ENCODE assay signal across 8 cellular contexts in genomic region chr17:49694847-49695697, GRCh38. TPM values are rescaled to one million over a fixed set of nuclear protein-coding genes. Genes with fewer than 3 reads are reported as not detected.
DNase-seq lines count a peak whose midpoint lies in the region; ATAC-seq, FAIRE-seq and TF ChIP-seq lines count a peak whose summit lies in the region.

No MANE protein-coding gene starts in this region.

- H3K4me1 ChIP-seq in mammary epithelial cell (ENCODE audit: insufficient read depth, low read length), result no peaks in the 10 kb centered on the region
- H3K4me1 ChIP-seq in HepG2 (ENCODE audit: insufficient read depth, low read length), result peaks cover 29% of the 10 kb centered on the region

- H3K27me3 ChIP-seq in WERI-Rb-1 (ENCODE audit: insufficient read depth, low read depth, severe bottlenecking) (no peaks in the 10 kb centered on the region), mammary epithelial cell (ENCODE audit: insufficient read depth, low read length) (no peaks in the 10 kb centered on the region), HepG2 (ENCODE audit: control insufficient read depth in 1 of 2, insufficient read depth in 2 of 2, low read length in 2 of 2) (peaks cover 0 to 17% of the 10 kb centered on the region in 2 experiments; a peak in 2 of 5 replicates)

- intact Hi-C loops in mammary epithelial cell (cut with micrococcal nuclease), result loop anchor here (1.0 to 5.0 kb wide), 5 partner anchors 49 to 303 kb away; partner anchors contain the start of gene NXPH3
- intact Hi-C loops in HepG2 (cut with micrococcal nuclease; ENCODE audit: unreplicated experiment), result loop anchor here (1.0 kb wide), 1 partner anchor 127 kb away; no protein-coding TSS in a partner anchor

- H2AFZ ChIP-seq in mammary epithelial cell (ENCODE audit: low read depth, low read length) (peak overlapping the region; percentile 5), HepG2 (ENCODE audit: low read length) (peak overlapping the region; percentile 68)

- in situ Hi-C loops in G401 (cut with HindIII; ENCODE audit: low sequenced_read_pairs) (no loop called here), mammary epithelial cell (cut with MboI; ENCODE audit: low sequenced_read_pairs in 2 of 2) (loop anchor here (5.0 to 10.0 kb wide), 3 partner anchors 123 to 260 kb away; no protein-coding TSS in a partner anchor), HepG2 (cut with HindIII; ENCODE audit: extremely low pct_ligation_motif_present, low pct_unique_long_range_greater_than_20kb) (no loop called here)

- no peaks in the 10 kb centered on the region for H3K9me3 ChIP-seq in WERI-Rb-1 (ENCODE audit: severe bottlenecking)
- H3K9me3 ChIP-seq in mammary epithelial cell (replicated peaks; ENCODE audit: insufficient read depth, low read length), result no peaks in the 10 kb centered on the region
- H3K9me3 ChIP-seq in HepG2 (ENCODE audit: low read length), result no peaks in the 10 kb centered on the region

- FAIRE-seq in HepG2 (lab: Jason Lieb, UNC), result peak; percentile 73

- no TSS peak for BruUV-seq in mammary epithelial cell (replicated peaks; lab: Mats Ljungman, UMichigan)
- no TSS peak for BruUV-seq in HepG2 (replicated peaks; lab: Mats Ljungman, UMichigan)

- DNase-seq in G401 (ENCODE audit: low spot score) (peak; percentile 83), MV-4-11 (lab: John Stamatoyannopoulos, UW) (peak; percentile 52), WERI-Rb-1 (peak; percentile 68), mammary epithelial cell (no peak), HepG2 (ENCODE audit: low spot score) (peak; percentile 30)
- peak; percentile 32 to 68 (median 50) for DNase-seq in stimulated activated CD4-positive, alpha-beta T cell treated with anti-CD3 and anti-CD28 coated beads, TNF-alpha, amount 100 ng/mL, for 1 hour (ENCODE audit: low read depth in 3 of 3, low spot score in 1 of 3)

- H3K79me2 ChIP-seq in mammary epithelial cell (ENCODE audit: insufficient read depth, low read length) (no peaks in the 10 kb centered on the region), HepG2 (ENCODE audit: insufficient read depth, low read length) (no peaks in the 10 kb centered on the region)

- peaks cover 7% of the 10 kb centered on the region for H3K36me3 ChIP-seq in WERI-Rb-1
- H3K36me3 ChIP-seq in mammary epithelial cell (ENCODE audit: insufficient read depth, low read length), result no peaks in the 10 kb centered on the region
- 0 out of 5 replicates have a peak, but pooled peaks cover 0 to under 1% of the 10 kb centered on the region in 2 experiments for H3K36me3 ChIP-seq in HepG2 (replicated peaks in 1 of 2; ENCODE audit: control insufficient read depth in 1 of 2, insufficient read depth in 2 of 2, low read length in 2 of 2)

- POLR2A ChIA-PET in HepG2 (lab: Yijun Ruan, JAX), result interaction anchor here (1.2 to 2.1 kb wide), 2 partner anchors 13 to 125 kb away, joined by 3 to 9 read pairs; partner anchors contain the start of gene SLC35B1

- TF ChIP-seq RAD21 in HepG2 (CRISPR knock-in tag; IDR thresholded peaks at IDR 0.05), result peak; percentile 93

- 22% methylated on average over 16 of the region's 16 CpGs for WGBS in mammary epithelial cell (ENCODE audit: low coverage, missing lambda C conversion rate)
- WGBS in HepG2 (ENCODE audit: low lambda C conversion rate), result 2% methylated on average over 16 of the region's 16 CpGs

- H3K4me2 ChIP-seq in mammary epithelial cell (ENCODE audit: insufficient read depth, low read depth, low read length) (no peak overlapping the region), HepG2 (ENCODE audit: low read depth, low read length) (peak overlapping the region; percentile 76)

- H3K4me3 ChIP-seq in WERI-Rb-1 (ENCODE audit: low read depth, low read length), result no peak overlapping the region
- H3K4me3 ChIP-seq in mammary epithelial cell (replicated peaks in 1 of 3; ENCODE audit: insufficient read depth in 1 of 3, low read depth in 2 of 3, low read length in 3 of 3), result no peak overlapping the region
- H3K4me3 ChIP-seq in HepG2 (replicated peaks in 1 of 3; ENCODE audit: insufficient read depth in 1 of 3, low read depth in 2 of 3, low read length in 3 of 3), result peak overlapping the region in 2 of 3 experiments; percentile 13 to 59; a peak in 3 of 6 replicates

- no peak for TF ChIP-seq EP300 in HepG2 (IDR thresholded peaks at IDR 0.05; ENCODE audit: low read depth in 2 of 2, low read length in 2 of 2)
- TF ChIP-seq EP300 in HepG2 (CRISPR knock-in tag; IDR thresholded peaks at IDR 0.05; ENCODE audit: borderline replicate concordance), result no peak

- TF ChIP-seq CTCF in WERI-Rb-1 (IDR thresholded peaks at IDR 0.05; ENCODE audit: low read depth, low read length), result peak; percentile 68
- TF ChIP-seq CTCF in mammary epithelial cell (conservative IDR thresholded peaks at IDR 0.05 in 1 of 2, IDR thresholded peaks at IDR 0.05 in 1 of 2; ENCODE audit: extremely low read depth in 1 of 2, insufficient read depth in 1 of 2, low read depth in 1 of 2, low read length in 2 of 2), result peak; percentile 85 to 92
- TF ChIP-seq CTCF in HepG2 (CRISPR knock-in tag; IDR thresholded peaks at IDR 0.05), result peak; percentile 86

- peak; percentile 39 for ATAC-seq in HepG2
- no peak for ATAC-seq in GM18909 (IDR thresholded peaks at IDR 0.05; ENCODE audit: poor library complexity, unreplicated experiment)
- no peak for ATAC-seq in HG02678 (IDR thresholded peaks at IDR 0.05; ENCODE audit: unreplicated experiment)

- TF ChIP-seq POLR2A in HepG2 (IDR thresholded peaks at IDR 0.05; ENCODE audit: insufficient read depth in 1 of 2, low read depth in 2 of 2, low read length in 2 of 2), result no peak

- H3K9ac ChIP-seq in mammary epithelial cell (ENCODE audit: insufficient read depth, low read length) (no peak overlapping the region), HepG2 (ENCODE audit: insufficient read depth, low read depth, low read length) (no peak overlapping the region)

- CTCF ChIA-PET in mammary epithelial cell (lab: Charles Lee; ENCODE audit: low non-redundant PET), result interaction anchor here (0.6 kb wide), 1 partner anchor 119 kb away, joined by 7 read pairs; no protein-coding TSS in a partner anchor
- CTCF ChIA-PET in HepG2 (lab: Yijun Ruan, JAX; ENCODE audit: low intra/inter-chr PET ratio, low total read pairs), result interaction anchor here (1.1 to 6.6 kb wide), 10 partner anchors 9 to 139 kb away, joined by 3 to 210 read pairs (median 4); partner anchors contain the start of gene NXPH3

- H3K27ac ChIP-seq in WERI-Rb-1, result no peak overlapping the region
- no peak overlapping the region for H3K27ac ChIP-seq in mammary epithelial cell (ENCODE audit: insufficient read depth, low read depth, low read length)
- no peak overlapping the region for H3K27ac ChIP-seq in HepG2 (ENCODE audit: extremely low read length, insufficient read depth, low read length)

- dilution Hi-C loops in mammary epithelial cell (cut with HindIII; ENCODE audit: low sequenced_read_pairs), result loop anchor here (5.0 kb wide), 1 partner anchor 98 kb away; no protein-coding TSS in a partner anchor

- H4K20me1 ChIP-seq in mammary epithelial cell (ENCODE audit: insufficient read depth, low read length) (no peaks in the 10 kb centered on the region), HepG2 (ENCODE audit: insufficient read depth, low read length) (no peaks in the 10 kb centered on the region)

RNA-seq across cellular contexts. Expression of gene SLC35B1, which starts 12.7 kb away (rescaled TPM):
- 65.5 and 66.2 TPM in 2 replicates for total RNA-seq in G401 (2014; rRNA removed; shearing (Covaris generic))
- total RNA-seq in mammary epithelial cell (10 to 100 TPM; 35.5 to 55.9 TPM), HepG2 (2016; rRNA removed; fragmentation: Illumina TruSeq; extraction: Trizol) (67.0 and 113 TPM in 2 replicates)
- polyA plus RNA-seq in mammary epithelial cell (59.2 TPM), HepG2 (2011; rRNA removed) (83.6 and 99.6 TPM in 2 replicates)
- polyA minus RNA-seq in mammary epithelial cell, result 141 TPM
- total RNA-seq in HepG2 (2016; cell fraction: cytosol; rRNA removed; fragmentation: Illumina TruSeq; extraction: Trizol; ENCODE audit: low read depth), result 128 and 146 TPM in 2 replicates
- 68.0 and 117 TPM in 2 replicates for total RNA-seq in HepG2 (2016; cell fraction: insoluble cytoplasmic fraction; rRNA removed; fragmentation: Illumina TruSeq; extraction: Trizol)
- 115 and 123 TPM in 2 replicates for total RNA-seq in HepG2 (2016; cell fraction: membrane; rRNA removed; fragmentation: Illumina TruSeq; extraction: Trizol)
- total RNA-seq in HepG2 (2016; cell fraction: nucleus; rRNA removed; fragmentation: Illumina TruSeq; extraction: Trizol), result 105 and 117 TPM in 2 replicates
- polyA plus RNA-seq in HepG2 (2011; cell fraction: cytosol; rRNA removed), result 70.6 and 97.9 TPM in 2 replicates
- 79.1 and 84.2 TPM in 2 replicates for polyA plus RNA-seq in HepG2 (2011; cell fraction: nucleus; rRNA removed)
- 60.8 and 61.5 TPM in 2 replicates for polyA plus RNA-seq in HepG2 (2012)
- 123 and 149 TPM in 2 replicates for polyA plus RNA-seq in HepG2 (2016; cell fraction: cytosol; fragmentation: Illumina TruSeq; extraction: Trizol; ENCODE audit: low read depth)
- 70.3 and 81.2 TPM in 2 replicates for polyA plus RNA-seq in HepG2 (2016; cell fraction: insoluble cytoplasmic fraction; fragmentation: Illumina TruSeq; extraction: Trizol; ENCODE audit: low read depth)
- polyA plus RNA-seq in HepG2 (2016; cell fraction: membrane; fragmentation: Illumina TruSeq; extraction: Trizol; ENCODE audit: low read depth), result 114 and 119 TPM in 2 replicates
- polyA plus RNA-seq in HepG2 (2016; cell fraction: nucleus; fragmentation: Illumina TruSeq; extraction: Trizol; ENCODE audit: insufficient read depth, low read depth), result 186 and 193 TPM in 2 replicates
- 81.3 and 114 TPM in 2 replicates for polyA minus RNA-seq in HepG2 (2011; rRNA and poly(A)+ RNA removed; ENCODE audit: low replicate concordance)
- 27.6 and 41.2 TPM in 2 replicates for polyA minus RNA-seq in HepG2 (2011; cell fraction: cytosol; rRNA and poly(A)+ RNA removed)
- polyA minus RNA-seq in HepG2 (2011; cell fraction: nucleus; rRNA and poly(A)+ RNA removed), result 67.3 and 71.3 TPM in 2 replicates

RNA-seq across cellular contexts. Expression of gene SPOP, which starts 17.2 kb away (rescaled TPM):
- 158 and 200 TPM in 2 replicates for total RNA-seq in G401 (2014; rRNA removed; shearing (Covaris generic))
- total RNA-seq in mammary epithelial cell, result 10 to 100 TPM; 36.0 to 49.8 TPM
- polyA plus RNA-seq in mammary epithelial cell, result 25.3 TPM
- 42.4 TPM for polyA minus RNA-seq in mammary epithelial cell
- total RNA-seq in HepG2 (2016; rRNA removed; fragmentation: Illumina TruSeq; extraction: Trizol), result 60.8 and 79.4 TPM in 2 replicates
- 19.9 and 21.7 TPM in 2 replicates for total RNA-seq in HepG2 (2016; cell fraction: cytosol; rRNA removed; fragmentation: Illumina TruSeq; extraction: Trizol; ENCODE audit: low read depth)
- total RNA-seq in HepG2 (2016; cell fraction: insoluble cytoplasmic fraction; rRNA removed; fragmentation: Illumina TruSeq; extraction: Trizol), result 63.3 and 71.0 TPM in 2 replicates
- 43.8 and 45.3 TPM in 2 replicates for total RNA-seq in HepG2 (2016; cell fraction: membrane; rRNA removed; fragmentation: Illumina TruSeq; extraction: Trizol)
- 46.2 and 51.9 TPM in 2 replicates for total RNA-seq in HepG2 (2016; cell fraction: nucleus; rRNA removed; fragmentation: Illumina TruSeq; extraction: Trizol)
- 52.8 and 53.9 TPM in 2 replicates for polyA plus RNA-seq in HepG2 (2011; rRNA removed)
- polyA plus RNA-seq in HepG2 (2011; cell fraction: cytosol; rRNA removed), result 26.8 and 29.2 TPM in 2 replicates
- 30.1 and 34.8 TPM in 2 replicates for polyA plus RNA-seq in HepG2 (2011; cell fraction: nucleus; rRNA removed)
- polyA plus RNA-seq in HepG2 (2012), result 43.7 and 44.1 TPM in 2 replicates
- polyA plus RNA-seq in HepG2 (2016; cell fraction: cytosol; fragmentation: Illumina TruSeq; extraction: Trizol; ENCODE audit: low read depth), result 9.7 and 11.5 TPM in 2 replicates
- polyA plus RNA-seq in HepG2 (2016; cell fraction: insoluble cytoplasmic fraction; fragmentation: Illumina TruSeq; extraction: Trizol; ENCODE audit: low read depth), result 61.1 and 61.7 TPM in 2 replicates
- polyA plus RNA-seq in HepG2 (2016; cell fraction: membrane; fragmentation: Illumina TruSeq; extraction: Trizol; ENCODE audit: low read depth), result 21.7 and 24.5 TPM in 2 replicates
- 48.8 and 52.8 TPM in 2 replicates for polyA plus RNA-seq in HepG2 (2016; cell fraction: nucleus; fragmentation: Illumina TruSeq; extraction: Trizol; ENCODE audit: insufficient read depth, low read depth)
- polyA minus RNA-seq in HepG2 (2011; rRNA and poly(A)+ RNA removed; ENCODE audit: low replicate concordance), result 81.2 and 98.5 TPM in 2 replicates
- 39.3 and 41.6 TPM in 2 replicates for polyA minus RNA-seq in HepG2 (2011; cell fraction: cytosol; rRNA and poly(A)+ RNA removed)
- polyA minus RNA-seq in HepG2 (2011; cell fraction: nucleus; rRNA and poly(A)+ RNA removed), result 61.2 and 77.8 TPM in 2 replicates

Comparison
In these comparisons a context has a peak if more than half of its experiments do, and no peak if none do; other contexts are left out.
1. H3K4me3 ChIP-seq: peak in HepG2 (2 of 3); none in WERI-Rb-1 (single experiment) and mammary epithelial cell (0 of 3).
2. in situ Hi-C loops: an anchor here in mammary epithelial cell (5.0 to 10.0 kb wide); none called in G401 and HepG2.
3. Peak in every context shown above with its lines, with median percentiles within 50 percentile points of each other: CTCF ChIP-seq.